1 cellular context compared by ENCODE assay signal in the genomic region with DNA sequence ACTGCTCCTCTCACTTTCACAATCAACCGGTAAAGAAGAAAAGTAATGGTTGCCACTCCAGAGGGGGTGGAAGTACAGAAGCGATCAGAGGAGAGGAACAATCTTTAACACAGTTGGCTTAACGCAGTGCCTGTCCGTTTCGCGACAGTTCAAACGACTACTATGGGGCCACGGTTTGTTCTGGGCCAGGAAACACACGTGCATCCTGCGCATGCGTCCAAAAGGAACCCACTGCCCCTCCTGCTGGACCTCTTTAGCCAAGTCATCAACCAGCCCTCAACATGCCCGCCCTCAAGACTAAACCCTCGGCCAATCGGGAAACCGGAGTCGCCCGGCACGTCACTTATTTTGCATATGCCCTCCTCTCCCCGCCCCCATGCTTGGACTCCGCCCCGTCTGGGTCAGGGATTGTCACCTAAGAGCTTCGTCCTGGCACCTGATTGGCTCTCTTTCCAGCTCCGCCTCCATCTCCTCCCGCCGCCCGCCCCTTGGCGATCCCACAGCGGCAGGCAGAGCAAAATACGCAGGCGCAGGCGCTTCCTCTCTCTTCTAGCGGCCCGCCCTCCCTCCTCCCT.
A peak's percentile ranks its signal among the peaks of the same experiment; 100 is the strongest.
TF ChIP-seq lines count a peak whose summit lies in the region.

No MANE protein-coding gene starts in this region.

TF ChIP-seq in HepG2, 621 proteins besides CTCF, POLR2A, EP300 and RAD21 (continued from another document):
- TF ChIP-seq REST (IDR thresholded peaks at IDR 0.05; ENCODE audit: borderline replicate concordance in 1 of 2, low read depth in 1 of 2, low read length in 2 of 2) (no peak; a peak in 1 of 4 replicates), ZNF501 (CRISPR knock-in tag; IDR thresholded peaks at IDR 0.05) (peak; percentile 42; the same call in 1 of the 2 replicates), KDM3A (CRISPR knock-in tag; IDR thresholded peaks at IDR 0.05; ENCODE audit: low read depth) (0 out of 2 replicates have a peak, but pooled peaks have one; percentile 3), SMARCE1 (IDR thresholded peaks at IDR 0.05; ENCODE audit: borderline replicate concordance) (no peak), ZNF24 (IDR thresholded peaks at IDR 0.05) (no peak), ZNF121 (CRISPR knock-in tag; IDR thresholded peaks at IDR 0.05) (no peak), FIP1L1 (IDR thresholded peaks at IDR 0.05; ENCODE audit: borderline replicate concordance, insufficient read depth, low read depth, low read length) (no peak), POLR2G (IDR thresholded peaks at IDR 0.05; ENCODE audit: low read depth, low read length) (peak; percentile 86), THAP11 (CRISPR knock-in tag; IDR thresholded peaks at IDR 0.05) (peak; percentile 73), HOXA3 (CRISPR knock-in tag; IDR thresholded peaks at IDR 0.05) (peak; percentile 17; the same call in 1 of the 2 replicates)
- TF ChIP-seq, protein P1, sequence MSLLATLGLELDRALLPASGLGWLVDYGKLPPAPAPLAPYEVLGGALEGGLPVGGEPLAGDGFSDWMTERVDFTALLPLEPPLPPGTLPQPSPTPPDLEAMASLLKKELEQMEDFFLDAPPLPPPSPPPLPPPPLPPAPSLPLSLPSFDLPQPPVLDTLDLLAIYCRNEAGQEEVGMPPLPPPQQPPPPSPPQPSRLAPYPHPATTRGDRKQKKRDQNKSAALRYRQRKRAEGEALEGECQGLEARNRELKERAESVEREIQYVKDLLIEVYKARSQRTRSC (CRISPR knock-in tag; IDR thresholded peaks at IDR 0.05; ENCODE audit: low read depth): no peak
